In the genomic region with DNA sequence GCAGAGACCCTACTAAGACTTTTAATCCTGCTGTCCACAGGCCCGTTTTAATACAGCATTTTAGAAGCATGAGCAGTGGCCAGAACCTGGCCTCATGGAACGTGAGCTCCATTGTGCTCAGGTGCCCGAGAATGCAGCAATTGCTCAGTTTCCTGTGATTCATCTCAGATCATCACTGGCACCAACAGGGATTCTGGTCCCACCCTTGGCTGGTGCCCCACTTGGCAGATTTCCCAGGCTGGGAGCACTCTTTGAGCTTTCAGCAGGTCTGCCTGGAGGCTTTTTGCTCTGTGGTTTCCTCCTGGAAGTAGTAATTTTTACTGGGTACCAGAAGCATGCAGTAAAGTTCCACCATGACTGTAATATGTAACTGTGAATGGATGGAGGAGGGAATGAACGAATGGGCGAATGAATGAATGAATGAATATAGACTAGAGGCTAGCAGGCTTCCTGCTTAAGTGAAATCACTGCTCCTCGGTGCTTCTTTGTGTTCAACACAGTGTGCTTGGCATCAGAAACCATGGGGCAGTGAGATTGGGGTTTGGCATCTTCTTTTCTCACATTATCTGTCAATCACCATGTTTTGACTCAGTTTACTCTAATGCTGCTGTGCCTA, we compare ENCODE assay signal across 8 cellular contexts.
A peak's percentile ranks its signal among the peaks of the same experiment; 100 is the strongest.
DNase-seq lines count a peak whose midpoint lies in the region; ATAC-seq, FAIRE-seq and TF ChIP-seq lines count a peak whose summit lies in the region.

No MANE protein-coding gene starts in this region.

- DNase-seq in Right ventricle myocardium superior = peak; percentile 74
- DNase-seq in Right ventricle myocardium inferior (ENCODE audit: missing footprints) = no peak
- DNase-seq in SK-N-SH = peak; percentile 78
- peak; percentile 94 for DNase-seq in small intestine
- DNase-seq in T-helper 17 cell = no peak

- TF ChIP-seq RAD21 in SK-N-SH (IDR thresholded peaks at IDR 0.05; ENCODE audit: low read length) = peak; percentile 18; the same call in 1 of the 2 replicates

- intact Hi-C loops in Right ventricle myocardium superior (cut with DNase I) = no loop called here
- intact Hi-C loops in Right ventricle myocardium inferior (cut with DNase I) = no loop called here

- H3K27ac Mint-ChIP-seq in T-helper 17 cell = no peak overlapping the region

- peak; percentile 27 for ATAC-seq in Right ventricle myocardium superior (ENCODE audit: poor library complexity)
- no peak for ATAC-seq in Right ventricle myocardium inferior
- ATAC-seq in gastroesophageal sphincter = peak; percentile 73
- no peak for ATAC-seq in T-helper 17 cell
- ATAC-seq in GM21528 (IDR thresholded peaks at IDR 0.05; ENCODE audit: low FRiP score, unreplicated experiment) = no peak
- no peak for ATAC-seq in HG03342 (IDR thresholded peaks at IDR 0.05; ENCODE audit: unreplicated experiment)

- H3K4me1 ChIP-seq in SK-N-SH (ENCODE audit: control insufficient read depth in 1 of 2, insufficient read depth in 2 of 2, low read depth in 1 of 2, low read length in 1 of 2) (peaks cover 31 to 43% of the 10 kb centered on the region in 2 experiments), gastroesophageal sphincter (peaks cover 7 to 80% (median 28%) of the 10 kb centered on the region in 3 donors), small intestine (ENCODE audit: control insufficient read depth in 2 of 2, insufficient read depth in 1 of 2, low read depth in 1 of 2, low read length in 1 of 2) (peaks cover 13 to 18% of the 10 kb centered on the region in 2 donors)

- H4K20me1 ChIP-seq in SK-N-SH (ENCODE audit: insufficient read depth) = no peaks in the 10 kb centered on the region

- peaks cover 15% of the 10 kb centered on the region for H3K4me1 Mint-ChIP-seq in T-helper 17 cell

- H3K9me3 ChIP-seq in SK-N-SH = no peaks in the 10 kb centered on the region
- H3K9me3 ChIP-seq in gastroesophageal sphincter = no peaks in the 10 kb centered on the region
- no peaks in the 10 kb centered on the region for H3K9me3 ChIP-seq in small intestine (ENCODE audit: control insufficient read depth, low read depth)
- no peaks in the 10 kb centered on the region for H3K9me3 ChIP-seq in T-helper 17 cell (ENCODE audit: control insufficient read depth, low read length, poor library complexity, severe bottlenecking)

- WGBS in SK-N-SH (ENCODE audit: low lambda C conversion rate) = 2% methylated on average over 6 of the region's 6 CpGs
- WGBS in gastroesophageal sphincter (ENCODE audit: low coverage in 1 of 2), 2 donors = 36 to 64% methylated on average over 3 to 6 of the region's 6 CpGs
- WGBS in small intestine, 3 donors = 10 to 39% (median 31%) methylated on average over 6 of the region's 6 CpGs

- H3K36me3 Mint-ChIP-seq in T-helper 17 cell (ENCODE audit: low read depth) = peaks cover 2% of the 10 kb centered on the region

- POLR2A ChIA-PET in SK-N-SH (lab: Yijun Ruan, JAX) = no interaction called here

- H3F3A ChIP-seq in SK-N-SH (replicated peaks; ENCODE audit: insufficient read depth) = peaks cover 26% of the 10 kb centered on the region

- CTCF ChIA-PET in SK-N-SH (lab: Yijun Ruan, JAX) = interaction anchor here (1.2 to 2.0 kb wide), 2 partner anchors 14 to 29 kb away, joined by 3 to 9 read pairs; no protein-coding TSS in a partner anchor

- TF ChIP-seq CTCF in SK-N-SH (IDR thresholded peaks at IDR 0.05) = no peak
- no peak for TF ChIP-seq CTCF in gastroesophageal sphincter (IDR thresholded peaks at IDR 0.05)

- TF ChIP-seq EP300 in SK-N-SH (IDR thresholded peaks at IDR 0.05; ENCODE audit: borderline replicate concordance in 1 of 2, low read depth in 1 of 2, low read length in 1 of 2) (peak; percentile 72 to 99), gastroesophageal sphincter (IDR thresholded peaks at IDR 0.05) (no peak)

- no peak for TF ChIP-seq POLR2A in gastroesophageal sphincter (IDR thresholded peaks at IDR 0.05)

- H3K9me2 ChIP-seq in SK-N-SH = no peaks in the 10 kb centered on the region

- H3K9ac ChIP-seq in SK-N-SH = peak overlapping the region; percentile 2; the same call in 1 of the 2 replicates

- H3K27ac ChIP-seq in SK-N-SH (ENCODE audit: low read depth in 2 of 2, low read length in 1 of 2) (peak overlapping the region; percentile 72), gastroesophageal sphincter (peak overlapping the region; percentile 14 to 74 (median 70)), small intestine (ENCODE audit: low read depth in 1 of 2, low read length in 1 of 2) (peak overlapping the region; percentile 77 to 80)

- H2AFZ ChIP-seq in SK-N-SH (ENCODE audit: low read depth) = no peak overlapping the region

- peak overlapping the region; percentile 62 for H3K4me2 ChIP-seq in SK-N-SH

- H3K36me3 ChIP-seq in SK-N-SH (replicated peaks in 1 of 2; ENCODE audit: control insufficient read depth in 1 of 2, insufficient read depth in 2 of 2, low read length in 1 of 2) (no peaks in the 10 kb centered on the region), gastroesophageal sphincter (no peaks in the 10 kb centered on the region), small intestine (ENCODE audit: control insufficient read depth in 2 of 2, insufficient read depth in 2 of 2, low read length in 2 of 2) (no peaks in the 10 kb centered on the region)

- H3K4me3 ChIP-seq in SK-N-SH (ENCODE audit: low read depth in 2 of 2, low read length in 1 of 2) = peak overlapping the region in 1 of 2 experiments; percentile 31; a peak in 2 of 4 replicates
- H3K4me3 ChIP-seq in gastroesophageal sphincter = no peak overlapping the region
- H3K4me3 ChIP-seq in small intestine (ENCODE audit: low read depth in 1 of 2, low read length in 2 of 2) = no peak overlapping the region

- H3K27me3 ChIP-seq in SK-N-SH (ENCODE audit: insufficient read depth) = no peaks in the 10 kb centered on the region
- no peaks in the 10 kb centered on the region for H3K27me3 ChIP-seq in gastroesophageal sphincter
- no peaks in the 10 kb centered on the region for H3K27me3 ChIP-seq in small intestine (ENCODE audit: control insufficient read depth in 2 of 2, insufficient read depth in 2 of 2, low read length in 2 of 2)

- no peaks in the 10 kb centered on the region for H3K27me3 Mint-ChIP-seq in T-helper 17 cell

- no peak overlapping the region for H3K4me3 Mint-ChIP-seq in T-helper 17 cell

- FAIRE-seq in small intestine (lab: Jason Lieb, UNC) = no peak

- no peaks in the 10 kb centered on the region for H3K79me2 ChIP-seq in SK-N-SH (ENCODE audit: insufficient read depth)

TF ChIP-seq in SK-N-SH, 30 proteins besides CTCF, POLR2A, EP300 and RAD21 (continues in another document):
- TF ChIP-seq FOSL2 (IDR thresholded peaks at IDR 0.05; ENCODE audit: borderline replicate concordance, low read depth) (peak; percentile 99), RFX5 (IDR thresholded peaks at IDR 0.05; ENCODE audit: low read length) (no peak), MXI1 (IDR thresholded peaks at IDR 0.05; ENCODE audit: low read depth, low read length) (peak; percentile 35; the same call in 1 of the 2 replicates), RXRA (IDR thresholded peaks at IDR 0.05; ENCODE audit: borderline replicate concordance, low read depth) (peak; percentile 97), MEF2A (IDR thresholded peaks at IDR 0.05; ENCODE audit: borderline replicate concordance, low read depth) (peak; percentile 42; the same call in 1 of the 2 replicates)
- TF ChIP-seq, protein P1, sequence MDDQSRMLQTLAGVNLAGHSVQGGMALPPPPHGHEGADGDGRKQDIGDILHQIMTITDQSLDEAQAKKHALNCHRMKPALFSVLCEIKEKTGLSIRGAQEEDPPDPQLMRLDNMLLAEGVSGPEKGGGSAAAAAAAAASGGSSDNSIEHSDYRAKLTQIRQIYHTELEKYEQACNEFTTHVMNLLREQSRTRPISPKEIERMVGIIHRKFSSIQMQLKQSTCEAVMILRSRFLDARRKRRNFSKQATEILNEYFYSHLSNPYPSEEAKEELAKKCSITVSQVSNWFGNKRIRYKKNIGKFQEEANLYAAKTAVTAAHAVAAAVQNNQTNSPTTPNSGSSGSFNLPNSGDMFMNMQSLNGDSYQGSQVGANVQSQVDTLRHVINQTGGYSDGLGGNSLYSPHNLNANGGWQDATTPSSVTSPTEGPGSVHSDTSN (IDR thresholded peaks at IDR 0.05) = peak; percentile 90
- TF ChIP-seq, protein P2, sequence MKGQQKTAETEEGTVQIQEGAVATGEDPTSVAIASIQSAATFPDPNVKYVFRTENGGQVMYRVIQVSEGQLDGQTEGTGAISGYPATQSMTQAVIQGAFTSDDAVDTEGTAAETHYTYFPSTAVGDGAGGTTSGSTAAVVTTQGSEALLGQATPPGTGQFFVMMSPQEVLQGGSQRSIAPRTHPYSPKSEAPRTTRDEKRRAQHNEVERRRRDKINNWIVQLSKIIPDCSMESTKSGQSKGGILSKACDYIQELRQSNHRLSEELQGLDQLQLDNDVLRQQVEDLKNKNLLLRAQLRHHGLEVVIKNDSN (IDR thresholded peaks at IDR 0.05; ENCODE audit: borderline replicate concordance, low read depth) = peak; percentile 41; the same call in 1 of the 2 replicates
- TF ChIP-seq, protein P3, sequence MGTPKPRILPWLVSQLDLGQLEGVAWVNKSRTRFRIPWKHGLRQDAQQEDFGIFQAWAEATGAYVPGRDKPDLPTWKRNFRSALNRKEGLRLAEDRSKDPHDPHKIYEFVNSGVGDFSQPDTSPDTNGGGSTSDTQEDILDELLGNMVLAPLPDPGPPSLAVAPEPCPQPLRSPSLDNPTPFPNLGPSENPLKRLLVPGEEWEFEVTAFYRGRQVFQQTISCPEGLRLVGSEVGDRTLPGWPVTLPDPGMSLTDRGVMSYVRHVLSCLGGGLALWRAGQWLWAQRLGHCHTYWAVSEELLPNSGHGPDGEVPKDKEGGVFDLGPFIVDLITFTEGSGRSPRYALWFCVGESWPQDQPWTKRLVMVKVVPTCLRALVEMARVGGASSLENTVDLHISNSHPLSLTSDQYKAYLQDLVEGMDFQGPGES (IDR thresholded peaks at IDR 0.05; ENCODE audit: low read depth, low read length) = no peak
- TF ChIP-seq, protein P4, sequence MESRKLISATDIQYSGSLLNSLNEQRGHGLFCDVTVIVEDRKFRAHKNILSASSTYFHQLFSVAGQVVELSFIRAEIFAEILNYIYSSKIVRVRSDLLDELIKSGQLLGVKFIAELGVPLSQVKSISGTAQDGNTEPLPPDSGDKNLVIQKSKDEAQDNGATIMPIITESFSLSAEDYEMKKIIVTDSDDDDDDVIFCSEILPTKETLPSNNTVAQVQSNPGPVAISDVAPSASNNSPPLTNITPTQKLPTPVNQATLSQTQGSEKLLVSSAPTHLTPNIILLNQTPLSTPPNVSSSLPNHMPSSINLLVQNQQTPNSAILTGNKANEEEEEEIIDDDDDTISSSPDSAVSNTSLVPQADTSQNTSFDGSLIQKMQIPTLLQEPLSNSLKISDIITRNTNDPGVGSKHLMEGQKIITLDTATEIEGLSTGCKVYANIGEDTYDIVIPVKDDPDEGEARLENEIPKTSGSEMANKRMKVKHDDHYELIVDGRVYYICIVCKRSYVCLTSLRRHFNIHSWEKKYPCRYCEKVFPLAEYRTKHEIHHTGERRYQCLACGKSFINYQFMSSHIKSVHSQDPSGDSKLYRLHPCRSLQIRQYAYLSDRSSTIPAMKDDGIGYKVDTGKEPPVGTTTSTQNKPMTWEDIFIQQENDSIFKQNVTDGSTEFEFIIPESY (IDR thresholded peaks at IDR 0.05; ENCODE audit: borderline replicate concordance, low read depth) = peak; percentile 82; the same call in 1 of the 2 replicates

Comparison
In these comparisons a context has a peak if more than half of its experiments do, and no peak if none do; other contexts are left out.
1. ATAC-seq: peak in Right ventricle myocardium superior (single experiment) and gastroesophageal sphincter (single experiment); none in Right ventricle myocardium inferior (single experiment), T-helper 17 cell (single experiment), GM21528 (single experiment) and HG03342 (single experiment).
2. DNase-seq: peak in Right ventricle myocardium superior (single experiment), SK-N-SH (single experiment) and small intestine (single experiment); none in Right ventricle myocardium inferior (single experiment) and T-helper 17 cell (0 of 3).
3. Peak in every context shown above with its lines, with median percentiles within 50 percentile points of each other: H3K27ac ChIP-seq.